ENCODE assay signal across 8 cellular contexts in genomic region chr6:168060521-168060931, GRCh38. TPM values are rescaled to one million over a fixed set of nuclear protein-coding genes. Genes with fewer than 3 reads are reported as not detected.
A peak's percentile ranks its signal among the peaks of the same experiment; 100 is the strongest.
DNase-seq lines count a peak whose midpoint lies in the region; ATAC-seq and TF ChIP-seq lines count a peak whose summit lies in the region.

No MANE protein-coding gene starts in this region.

- TF ChIP-seq CTCF in AG10803 (conservative IDR thresholded peaks at IDR 0.05; ENCODE audit: low read length) (peak; percentile 47), coronary artery (IDR thresholded peaks at IDR 0.05) (peak; percentile 46)
- no peak for TF ChIP-seq CTCF in CD4-positive, alpha-beta T cell (IDR thresholded peaks at IDR 0.05)

- H3K27me3 ChIP-seq in mesenchymal stem cell (ENCODE audit: control insufficient read depth in 1 of 2, insufficient read depth in 1 of 2, low read length in 2 of 2) = no peaks in the 10 kb centered on the region
- no peaks in the 10 kb centered on the region for H3K27me3 ChIP-seq in CD4-positive, alpha-beta T cell (ENCODE audit: control insufficient read depth, insufficient read depth, low read length)

- no peak overlapping the region for H2AK5ac ChIP-seq in mesenchymal stem cell (ENCODE audit: low read length, severe bottlenecking)

- POLR2A ChIA-PET in CD4-positive, alpha-beta T cell (lab: Charles Lee) = no interaction called here

- H2AFZ ChIP-seq in mesenchymal stem cell (ENCODE audit: low read depth, low read length) = peak overlapping the region; percentile 7

- H3K4me1 Mint-ChIP-seq in CD4-positive, alpha-beta T cell (ENCODE audit: low read depth) = no peaks in the 10 kb centered on the region

- WGBS in mesenchymal stem cell = 72% methylated on average over 12 of the region's 12 CpGs

- no peak overlapping the region for H3K27ac Mint-ChIP-seq in CD4-positive, alpha-beta T cell

- peaks cover 7% of the 10 kb centered on the region for H3K4me1 ChIP-seq in mesenchymal stem cell (ENCODE audit: control insufficient read depth, insufficient read depth, low read depth, low read length)

- no peaks in the 10 kb centered on the region for H3K79me1 ChIP-seq in mesenchymal stem cell (replicated peaks; ENCODE audit: low read length, poor library complexity, severe bottlenecking)

- no peak overlapping the region for H2BK5ac ChIP-seq in mesenchymal stem cell (ENCODE audit: low read depth, low read length, poor library complexity, severe bottlenecking)

- H3K23ac ChIP-seq in mesenchymal stem cell (ENCODE audit: low read length in 2 of 2) = no peak overlapping the region

- H4K8ac ChIP-seq in mesenchymal stem cell (ENCODE audit: low read length) = peak overlapping the region; percentile 87

- H3K4ac ChIP-seq in mesenchymal stem cell (ENCODE audit: low read depth in 1 of 2, low read length in 2 of 2) = peak overlapping the region in 1 of 2 experiments; percentile 35

- DNase-seq in AG10803 (ENCODE audit: low read depth) (peak; percentile 65), M059J (ENCODE audit: low read depth) (peak; percentile 71), coronary artery (ENCODE audit: low spot score) (no peak), mesenchymal stem cell (peak; percentile 75), activated T-cell treated with anti-CD3 and anti-CD28 coated beads for 4 hours (no peak), SKM-1 treated with dmso at 0.1 percent for 144 hours (lab: John Stamatoyannopoulos, UW; ENCODE audit: unreplicated experiment) (no peak)
- no peak for DNase-seq in CD4-positive, alpha-beta T cell

- H3K36me3 ChIP-seq in mesenchymal stem cell (ENCODE audit: control insufficient read depth in 1 of 2, insufficient read depth in 2 of 2, low read depth in 1 of 2, low read length in 2 of 2) = no peaks in the 10 kb centered on the region

- no peaks in the 10 kb centered on the region for H3K36me3 Mint-ChIP-seq in CD4-positive, alpha-beta T cell (ENCODE audit: low read depth)

- H2BK120ac ChIP-seq in mesenchymal stem cell (ENCODE audit: low read depth, low read length) = no peak overlapping the region

- peak overlapping the region; percentile 46 to 57 for H3K18ac ChIP-seq in mesenchymal stem cell (ENCODE audit: low read depth in 1 of 2, low read length in 2 of 2)

- no peak overlapping the region for H3K27ac ChIP-seq in coronary artery
- H3K27ac ChIP-seq in mesenchymal stem cell (ENCODE audit: low read length, poor library complexity, severe bottlenecking) = no peak overlapping the region
- no peak overlapping the region for H3K27ac ChIP-seq in CD4-positive, alpha-beta T cell (ENCODE audit: low read depth, low read length)

- H3K4me3 ChIP-seq in AG10803 (ENCODE audit: low read length) (no peak overlapping the region), coronary artery (no peak overlapping the region), mesenchymal stem cell (ENCODE audit: insufficient read depth in 1 of 2, low read depth in 1 of 2, low read length in 2 of 2) (no peak overlapping the region)

- CTCF ChIA-PET in CD4-positive, alpha-beta T cell (lab: Charles Lee) = no interaction called here

- no peak overlapping the region for H3K4me3 Mint-ChIP-seq in CD4-positive, alpha-beta T cell

- no peaks in the 10 kb centered on the region for H3K9me3 Mint-ChIP-seq in CD4-positive, alpha-beta T cell

- H3K9me3 ChIP-seq in mesenchymal stem cell (ENCODE audit: control insufficient read depth, low read length) = no peaks in the 10 kb centered on the region
- no peaks in the 10 kb centered on the region for H3K9me3 ChIP-seq in CD4-positive, alpha-beta T cell (ENCODE audit: control insufficient read depth, low read length)

- intact Hi-C loops in CD4-positive, alpha-beta T cell (cut with DNase I, micrococcal nuclease) = no loop called here

- peak overlapping the region; percentile 12 for H2BK15ac ChIP-seq in mesenchymal stem cell (ENCODE audit: low read depth, poor library complexity, severe bottlenecking)

- no peak for ATAC-seq in HG03378 (IDR thresholded peaks at IDR 0.05; ENCODE audit: unreplicated experiment)
- ATAC-seq in CD4-positive, alpha-beta T cell (ENCODE audit: poor library complexity) = no peak

- no peak overlapping the region for H3K9ac ChIP-seq in mesenchymal stem cell (ENCODE audit: low read length)

- H2BK12ac ChIP-seq in mesenchymal stem cell (ENCODE audit: low read length in 2 of 2) = peak overlapping the region in 1 of 2 experiments; percentile 45

- no peak overlapping the region for H3K4me2 ChIP-seq in mesenchymal stem cell (ENCODE audit: low read length, poor library complexity, severe bottlenecking)

- no peaks in the 10 kb centered on the region for H3K27me3 Mint-ChIP-seq in CD4-positive, alpha-beta T cell

- H3K14ac ChIP-seq in mesenchymal stem cell (ENCODE audit: low read length in 2 of 2) = no peak overlapping the region

- H4K91ac ChIP-seq in mesenchymal stem cell (ENCODE audit: low read length) = peak overlapping the region; percentile 67

RNA-seq across cellular contexts. Expression of gene FRMD1, which starts 18.5 kb away (rescaled TPM):
- not detected in 2 replicates for total RNA-seq in M059J (2014; rRNA removed; shearing (Covaris generic))
- not detected for polyA plus RNA-seq in mesenchymal stem cell (2013, experiment 1 of 2)
- not detected for polyA plus RNA-seq in mesenchymal stem cell (2013, experiment 2 of 2)
- total RNA-seq in CD4-positive, alpha-beta T cell = not detected

Comparison
In these comparisons a context has a peak if more than half of its experiments do, and no peak if none do; other contexts are left out.
1. DNase-seq: peak in AG10803 (single experiment), M059J (single experiment) and mesenchymal stem cell (single experiment); none in coronary artery (single experiment), activated T-cell treated with anti-CD3 and anti-CD28 coated beads for 4 hours (single experiment), CD4-positive, alpha-beta T cell (0 of 10) and SKM-1 treated with dmso at 0.1 percent for 144 hours (single experiment).